ENCODE assay signal across 12 cellular contexts in the genomic region with DNA sequence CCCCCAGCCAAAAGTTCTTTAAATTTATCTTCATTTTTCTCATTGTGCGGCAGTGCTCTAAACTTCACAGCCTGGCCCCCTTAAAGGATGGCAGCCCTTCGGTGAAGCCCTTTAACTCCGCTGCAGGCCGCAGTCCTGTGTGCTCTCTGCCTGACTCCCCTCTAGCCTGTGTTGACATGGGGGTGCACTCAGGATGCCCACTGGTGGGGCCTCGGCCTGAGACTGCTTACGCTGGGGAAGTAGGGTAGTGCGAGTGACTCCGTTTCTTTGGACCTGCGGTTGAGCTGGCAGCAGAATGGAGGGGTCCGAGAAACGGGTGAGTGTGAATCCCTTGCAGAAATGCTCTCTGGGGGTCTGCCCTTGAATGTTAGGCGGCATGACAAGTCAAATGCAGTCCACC. TPM values are rescaled to one million over a fixed set of nuclear protein-coding genes. Genes with fewer than 3 reads are reported as not detected.
DNase-seq lines count a peak whose midpoint lies in the region; ATAC-seq and TF ChIP-seq lines count a peak whose summit lies in the region.
"Had no signal": no experiment of that assay in that cellular context is flagged by ENCODE, and none has a peak within 500 bp of the region (broad histone marks: within the 10 kb centered on the region; RNA-seq: fewer than 3 reads in every experiment).

No MANE protein-coding gene starts in this region.

- no peaks in the 10 kb centered on the region for H3K27me3 Mint-ChIP-seq in WTC11 (ENCODE audit: low read depth)
- H3K27me3 Mint-ChIP-seq: activated B cell treated with CpG ODN at 0.5 μM for 24 hours had no signal

- H3K4me3 Mint-ChIP-seq in WTC11, result peak overlapping the region; percentile 42
- H3K4me3 Mint-ChIP-seq: activated B cell treated with CpG ODN at 0.5 μM for 24 hours had no signal

- peak overlapping the region in 1 of 2 experiments; percentile 13 for H3K18ac ChIP-seq in mesenchymal stem cell (ENCODE audit: low read depth in 1 of 2, low read length in 2 of 2)

- H2AK5ac ChIP-seq in mesenchymal stem cell (ENCODE audit: low read length, severe bottlenecking), result no peak overlapping the region

- WGBS in mesenchymal stem cell, result 92% methylated on average over 12 of the region's 12 CpGs
- WGBS in suprapubic skin, result 93% methylated on average over 12 of the region's 12 CpGs
- 92 to 95% (median 93%) methylated on average over 12 of the region's 12 CpGs for WGBS in spleen, 5 donors

- TF ChIP-seq CTCF in WTC11 (IDR thresholded peaks at IDR 0.05) (no peak), suprapubic skin (IDR thresholded peaks at IDR 0.05) (no peak), spleen (IDR thresholded peaks at IDR 0.05 in 8 of 11, conservative IDR thresholded peaks at IDR 0.05 in 3 of 11) (no peak)

- no peak for ATAC-seq in activated naive CD4-positive, alpha-beta T cell treated with anti-CD3 and anti-CD28 coated beads, Interleukin-2, amount 50 U/mL, for 72 hours
- ATAC-seq in WTC11 (peak; percentile 43), HG03175 (IDR thresholded peaks at IDR 0.05; ENCODE audit: unreplicated experiment) (no peak)

- peaks cover 12% of the 10 kb centered on the region for H3K79me1 ChIP-seq in mesenchymal stem cell (replicated peaks; ENCODE audit: low read length, poor library complexity, severe bottlenecking)

- peak overlapping the region; percentile 83 for H4K91ac ChIP-seq in mesenchymal stem cell (ENCODE audit: low read length)

- intact Hi-C loops in spleen (cut with DNase I; ENCODE audit: low total_unique reads), result no loop called here

- TF ChIP-seq POLR2A in suprapubic skin (IDR thresholded peaks at IDR 0.05) (no peak), spleen (IDR thresholded peaks at IDR 0.05) (no peak)

- peak overlapping the region; percentile 41 to 49 for H3K27ac Mint-ChIP-seq in activated naive CD4-positive, alpha-beta T cell treated with anti-CD3 and anti-CD28 coated beads, Interleukin-2, amount 50 U/mL, for 72 hours
- peak overlapping the region; percentile 96 for H3K27ac Mint-ChIP-seq in WTC11

- peaks cover 91% of the 10 kb centered on the region for H3K4me1 Mint-ChIP-seq in WTC11

- H3K36me3 Mint-ChIP-seq in activated naive CD4-positive, alpha-beta T cell treated with anti-CD3 and anti-CD28 coated beads, Interleukin-2, amount 50 U/mL, for 72 hours, result peaks cover 9 to 40% of the 10 kb centered on the region in 2 donors
- peaks cover 51% of the 10 kb centered on the region for H3K36me3 Mint-ChIP-seq in WTC11

- no peak overlapping the region for H3K14ac ChIP-seq in mesenchymal stem cell (ENCODE audit: low read length in 2 of 2)

- no peak overlapping the region for H3K4ac ChIP-seq in mesenchymal stem cell (ENCODE audit: low read depth in 1 of 2, low read length in 2 of 2)

- H3K27ac ChIP-seq in mesenchymal stem cell (ENCODE audit: low read length, poor library complexity, severe bottlenecking) (peak overlapping the region; percentile 65), suprapubic skin (peak overlapping the region; percentile 47), spleen (peak overlapping the region in 2 of 8 donors; percentile 6 to 12)

- H3K9me3 Mint-ChIP-seq in activated naive CD4-positive, alpha-beta T cell treated with anti-CD3 and anti-CD28 coated beads, Interleukin-2, amount 50 U/mL, for 72 hours, result no peaks in the 10 kb centered on the region
- H3K9me3 Mint-ChIP-seq in WTC11, result no peaks in the 10 kb centered on the region
- H3K9me3 Mint-ChIP-seq: activated B cell treated with CpG ODN at 0.5 μM for 24 hours had no signal

- CTCF ChIA-PET in WTC11 (lab: Charles Lee), result no interaction called here

- H3K36me3 ChIP-seq in mesenchymal stem cell (ENCODE audit: control insufficient read depth in 1 of 2, insufficient read depth in 2 of 2, low read depth in 1 of 2, low read length in 2 of 2) (peaks cover 6 to 7% of the 10 kb centered on the region in 2 experiments), suprapubic skin (no peaks in the 10 kb centered on the region), spleen (peaks cover 0 to 24% (median 0%) of the 10 kb centered on the region in 6 donors)
- H3K36me3 ChIP-seq: BE2C had no signal

- H3K23ac ChIP-seq in mesenchymal stem cell (ENCODE audit: low read length in 2 of 2), result no peak overlapping the region

- H2BK12ac ChIP-seq in mesenchymal stem cell (ENCODE audit: low read length in 2 of 2), result peak overlapping the region in 1 of 2 experiments; percentile 23

- POLR2A ChIA-PET in WTC11 (lab: Charles Lee), result no interaction called here

- H3K9me3 ChIP-seq in mesenchymal stem cell (ENCODE audit: control insufficient read depth, low read length) (no peaks in the 10 kb centered on the region), suprapubic skin (no peaks in the 10 kb centered on the region), spleen (no peaks in the 10 kb centered on the region)
- H3K9me3 ChIP-seq: BE2C had no signal

- no peak overlapping the region for H2AFZ ChIP-seq in mesenchymal stem cell (ENCODE audit: low read depth, low read length)

- TF ChIP-seq EP300 in suprapubic skin (IDR thresholded peaks at IDR 0.05), result no peak

- DNase-seq in activated naive CD4-positive, alpha-beta T cell treated with anti-CD3 and anti-CD28 coated beads, Interleukin-2, amount 50 U/mL, for 72 hours (ENCODE audit: low spot score in 2 of 2), result no peak
- no peak for DNase-seq in activated naive CD4-positive, alpha-beta T cell treated with Interleukin-2 at 50 U/mL for 16 hours
- DNase-seq in WTC11 (ENCODE audit: low spot score) (no peak), mesenchymal stem cell (no peak), suprapubic skin (ENCODE audit: low spot score in 2 of 2) (no peak), NCI-H748 treated with DMSO at 0.1 percent for 48 hours (lab: John Stamatoyannopoulos, UW) (no peak), spleen (no peak)
- DNase-seq: activated B cell treated with CpG ODN at 0.5 μM for 24 hours; activated effector memory CD4-positive, alpha-beta T cell treated with anti-CD3 and anti-CD28 coated beads, Interleukin-2, amount 50 U/mL, for 16 hours; cortex of kidney had no signal

- H4K8ac ChIP-seq in mesenchymal stem cell (ENCODE audit: low read length), result no peak overlapping the region

- peak overlapping the region; percentile 21 for H2BK120ac ChIP-seq in mesenchymal stem cell (ENCODE audit: low read depth, low read length)

- H3K4me2 ChIP-seq in mesenchymal stem cell (ENCODE audit: low read length, poor library complexity, severe bottlenecking), result no peak overlapping the region

- peak overlapping the region; percentile 23 for H3K9ac ChIP-seq in mesenchymal stem cell (ENCODE audit: low read length)

- H3K4me1 ChIP-seq in mesenchymal stem cell (ENCODE audit: control insufficient read depth, insufficient read depth, low read depth, low read length), result peaks cover 13% of the 10 kb centered on the region
- peaks cover 75% of the 10 kb centered on the region for H3K4me1 ChIP-seq in suprapubic skin
- H3K4me1 ChIP-seq in spleen, result peaks cover 19 to 100% (median 76%) of the 10 kb centered on the region in 6 donors
- H3K4me1 ChIP-seq: BE2C had no signal

- H3K4me3 ChIP-seq in mesenchymal stem cell (ENCODE audit: insufficient read depth in 1 of 2, low read depth in 1 of 2, low read length in 2 of 2) (peak overlapping the region in 1 of 2 experiments; percentile 42), suprapubic skin (no peak overlapping the region), spleen (no peak overlapping the region)

- H3K27me3 ChIP-seq in mesenchymal stem cell (ENCODE audit: control insufficient read depth in 1 of 2, insufficient read depth in 1 of 2, low read length in 2 of 2) (no peaks in the 10 kb centered on the region), suprapubic skin (no peaks in the 10 kb centered on the region), spleen (replicated peaks in 1 of 7) (no peaks in the 10 kb centered on the region)
- H3K27me3 ChIP-seq: BE2C had no signal

- H2BK5ac ChIP-seq in mesenchymal stem cell (ENCODE audit: low read depth, low read length, poor library complexity, severe bottlenecking), result no peak overlapping the region

- no peak overlapping the region for H2BK15ac ChIP-seq in mesenchymal stem cell (ENCODE audit: low read depth, poor library complexity, severe bottlenecking)

TF ChIP-seq in WTC11, 78 proteins besides CTCF, POLR2A, EP300 and RAD21 (continues in another document):
- TF ChIP-seq ELF4 (CRISPR knock-in tag; IDR thresholded peaks at IDR 0.05; ENCODE audit: low read depth), result no peak
- TF ChIP-seq JUN (CRISPR knock-in tag; IDR thresholded peaks at IDR 0.05), result no peak
- no peak for TF ChIP-seq EMX1 (CRISPR knock-in tag; IDR thresholded peaks at IDR 0.05)
- TF ChIP-seq, protein P1, sequence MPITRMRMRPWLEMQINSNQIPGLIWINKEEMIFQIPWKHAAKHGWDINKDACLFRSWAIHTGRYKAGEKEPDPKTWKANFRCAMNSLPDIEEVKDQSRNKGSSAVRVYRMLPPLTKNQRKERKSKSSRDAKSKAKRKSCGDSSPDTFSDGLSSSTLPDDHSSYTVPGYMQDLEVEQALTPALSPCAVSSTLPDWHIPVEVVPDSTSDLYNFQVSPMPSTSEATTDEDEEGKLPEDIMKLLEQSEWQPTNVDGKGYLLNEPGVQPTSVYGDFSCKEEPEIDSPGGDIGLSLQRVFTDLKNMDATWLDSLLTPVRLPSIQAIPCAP (CRISPR knock-in tag; IDR thresholded peaks at IDR 0.05), result no peak
- TF ChIP-seq, protein P2, sequence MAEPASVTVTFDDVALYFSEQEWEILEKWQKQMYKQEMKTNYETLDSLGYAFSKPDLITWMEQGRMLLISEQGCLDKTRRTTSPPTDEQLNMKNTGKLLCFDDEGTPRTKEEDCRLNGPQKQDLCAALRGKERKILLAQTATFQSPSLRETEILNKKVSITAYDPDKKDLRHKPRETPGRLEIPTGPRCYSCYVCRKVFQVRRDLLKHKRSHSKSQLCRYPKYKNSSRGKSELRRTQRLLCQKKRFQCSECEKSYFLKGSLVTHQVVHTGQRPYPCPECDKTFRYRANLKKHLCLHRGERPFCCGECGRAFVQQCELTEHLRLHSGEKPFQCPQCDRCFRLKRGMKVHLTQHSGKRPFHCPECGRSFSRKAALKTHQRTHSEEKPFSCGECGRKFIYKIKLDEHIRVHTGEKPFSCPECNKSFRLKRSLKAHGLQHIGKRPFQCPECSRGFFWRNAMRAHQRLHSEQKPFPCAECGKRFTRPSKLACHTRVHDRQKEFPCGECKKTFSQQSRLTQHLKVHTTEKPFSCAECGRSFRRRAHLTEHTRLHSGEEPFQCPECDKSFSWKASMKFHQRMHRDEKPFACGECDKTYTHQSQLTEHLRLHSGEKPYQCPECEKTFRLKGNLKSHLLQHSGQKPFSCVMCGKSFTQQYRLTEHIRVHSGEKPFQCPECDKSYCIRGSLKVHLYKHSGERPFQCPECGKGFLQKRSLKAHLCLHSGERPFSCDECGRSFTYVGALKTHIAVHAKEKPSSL (CRISPR knock-in tag; conservative IDR thresholded peaks at IDR 0.05), result no peak
- TF ChIP-seq ZBTB21 (CRISPR knock-in tag; IDR thresholded peaks at IDR 0.05; ENCODE audit: borderline replicate concordance), result no peak

RNA-seq across cellular contexts. Expression of gene RAB12, which starts 5.6 kb away (rescaled TPM):
- total RNA-seq in activated naive CD4-positive, alpha-beta T cell treated with anti-CD3 and anti-CD28 coated beads, Interleukin-2, amount 50 U/mL, for 72 hours, result 10 to 100 TPM; 10.9 to 18.6 TPM
- total RNA-seq in WTC11 (2021) (56.1 to 69.3 TPM (median 58.1 TPM) in 3 replicates), suprapubic skin (10 to 100 TPM; 48.1 to 64.4 (median 48.7) TPM), spleen (10 to 100 TPM; 33.4 to 56.5 (median 47.5) TPM)
- polyA plus RNA-seq in mesenchymal stem cell (2013, experiment 1 of 2), result 29.5 TPM
- 30.1 TPM for polyA plus RNA-seq in mesenchymal stem cell (2013, experiment 2 of 2)
- polyA plus RNA-seq in spleen, result 10 to 100 TPM; 26.0 to 33.5 (median 28.9) TPM
